In the genomic region with DNA sequence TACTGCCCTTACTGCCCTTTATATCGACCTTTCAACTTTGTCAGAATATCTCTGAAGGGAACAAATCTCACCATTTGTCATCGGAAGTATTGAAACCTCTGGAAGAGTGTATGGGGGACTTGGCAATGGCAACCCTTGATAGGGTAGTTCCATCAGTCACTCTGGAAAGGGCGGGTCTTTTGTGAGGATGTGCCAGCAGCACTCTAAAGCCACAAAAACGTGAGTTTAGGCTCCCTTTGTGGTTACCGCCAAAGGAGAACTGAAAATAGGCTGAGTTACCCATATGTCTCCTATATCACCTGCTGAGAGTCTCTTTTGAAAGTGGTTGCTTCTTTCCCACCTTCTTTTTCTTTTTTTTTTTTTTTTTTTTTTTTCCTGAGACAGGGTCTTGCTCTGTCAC, we compare ENCODE assay signal across 16 cellular contexts.
DNase-seq lines count a peak whose midpoint lies in the region; ATAC-seq, FAIRE-seq and TF ChIP-seq lines count a peak whose summit lies in the region.
"Had no signal": no experiment of that assay in that cellular context is flagged by ENCODE, and none has a peak within 500 bp of the region (broad histone marks: within the 10 kb centered on the region; RNA-seq: fewer than 3 reads in every experiment).

No MANE protein-coding gene starts in this region.

- intact Hi-C loops in uterus (cut with DNase I; ENCODE audit: low total_unique reads) = no loop called here

- no peak for FAIRE-seq in urothelium cell line (lab: Jason Lieb, UNC)

- no peak overlapping the region for H3K4me3 ChIP-seq in uterus
- H3K4me3 ChIP-seq: ascending aorta had no signal

- DNase-seq in NOMO-1 treated with dmso at 0.1 percent for 144 hours (lab: John Stamatoyannopoulos, UW; ENCODE audit: unreplicated experiment) (peak; percentile 47), uterus (no peak), T-helper 9 cell (no peak), urothelium cell line (ENCODE audit: low spot score) (no peak), NCI-H2107 treated with DMSO at 0.1 percent for 48 hours (lab: John Stamatoyannopoulos, UW; ENCODE audit: unreplicated experiment) (no peak)
- DNase-seq: activated T-cell treated with anti-CD3 and anti-CD28 coated beads, Interleukin-2, amount 50 U/mL, for 24 hours; effector CD4-positive, alpha-beta T cell; GDM1; left ventricle myocardium superior; trophoblast cell had no signal

- H3K27ac ChIP-seq in uterus = no peak overlapping the region
- H3K27ac ChIP-seq: ascending aorta, C4-2B had no signal

- TF ChIP-seq CTCF in uterus (IDR thresholded peaks at IDR 0.05) = no peak

- no peaks in the 10 kb centered on the region for H3K9me3 ChIP-seq in uterus
- H3K9me3 ChIP-seq: ascending aorta had no signal

- no peak for TF ChIP-seq POLR2A in uterus (IDR thresholded peaks at IDR 0.05)

- ATAC-seq in GM18861 (IDR thresholded peaks at IDR 0.05; ENCODE audit: unreplicated experiment) (peak; percentile 81), GM21515 (IDR thresholded peaks at IDR 0.05; ENCODE audit: unreplicated experiment) (peak; percentile 74), HG03095 (IDR thresholded peaks at IDR 0.05; ENCODE audit: unreplicated experiment) (peak; percentile 72)
- ATAC-seq: left ventricle myocardium superior, WTC11 had no signal

- no peaks in the 10 kb centered on the region for H3K27me3 ChIP-seq in uterus
- H3K27me3 ChIP-seq: ascending aorta had no signal

- H3K4me1 ChIP-seq in uterus = no peaks in the 10 kb centered on the region
- H3K4me1 ChIP-seq: ascending aorta had no signal

- no peaks in the 10 kb centered on the region for H3K36me3 ChIP-seq in uterus
- H3K36me3 ChIP-seq: ascending aorta had no signal
